In genomic region chr13:28820099-28821051, GRCh38 we compare ENCODE assay signal across 7 cellular contexts.
DNase-seq lines count a peak whose midpoint lies in the region; ATAC-seq and TF ChIP-seq lines count a peak whose summit lies in the region.

MTUS2 (plus strand) TSS chr13:28820339.

- H2AFZ ChIP-seq in parathyroid adenoma: peak within 1 kb of the TSS; percentile 62

- no peaks in the 10 kb centered on the region for H3K4me1 ChIP-seq in parathyroid adenoma

- H3K36me3 ChIP-seq in parathyroid adenoma (ENCODE audit: control insufficient read depth, insufficient read depth, low read length): no peaks in the 10 kb centered on the region

- no peaks in the 10 kb centered on the region for H3K27me3 ChIP-seq in parathyroid adenoma (ENCODE audit: control insufficient read depth, insufficient read depth, low read length)

- peak within 1 kb of the TSS; percentile 40 for H3K4me3 ChIP-seq in parathyroid adenoma (ENCODE audit: low read depth, low read length)

- DNase-seq in activated T-cell treated with anti-CD3 and anti-CD28 coated beads for 4 hours: peak; percentile 47
- DNase-seq in germinal center (ENCODE audit: low spot score): peak; percentile 27
- no peak for DNase-seq in EL
- no peak for DNase-seq in hippocampal formation (lab: John Stamatoyannopoulos, UW)

- H3K27ac ChIP-seq in parathyroid adenoma: no peak within 1 kb of the TSS

- H3K9me3 ChIP-seq in parathyroid adenoma (ENCODE audit: control insufficient read depth, low read length): no peaks in the 10 kb centered on the region

- H3K79me2 ChIP-seq in parathyroid adenoma: no peaks in the 10 kb centered on the region

- ATAC-seq in GM18868 (IDR thresholded peaks at IDR 0.05; ENCODE audit: unreplicated experiment) (peak; percentile 41), HG03439 (IDR thresholded peaks at IDR 0.05; ENCODE audit: unreplicated experiment) (peak; percentile 48)

- no peak within 1 kb of the TSS for H3K9ac ChIP-seq in parathyroid adenoma

- peak within 1 kb of the TSS; percentile 74 for H3K4me2 ChIP-seq in parathyroid adenoma (ENCODE audit: low read length)

- TF ChIP-seq CTCF in parathyroid adenoma (IDR thresholded peaks at IDR 0.05): no peak

Comparison
In these comparisons a context has a peak if more than half of its experiments do, and no peak if none do; other contexts are left out.
1. DNase-seq: peak in activated T-cell treated with anti-CD3 and anti-CD28 coated beads for 4 hours (single experiment) and germinal center (single experiment); none in EL (single experiment) and hippocampal formation (0 of 2).